In the genomic region with DNA sequence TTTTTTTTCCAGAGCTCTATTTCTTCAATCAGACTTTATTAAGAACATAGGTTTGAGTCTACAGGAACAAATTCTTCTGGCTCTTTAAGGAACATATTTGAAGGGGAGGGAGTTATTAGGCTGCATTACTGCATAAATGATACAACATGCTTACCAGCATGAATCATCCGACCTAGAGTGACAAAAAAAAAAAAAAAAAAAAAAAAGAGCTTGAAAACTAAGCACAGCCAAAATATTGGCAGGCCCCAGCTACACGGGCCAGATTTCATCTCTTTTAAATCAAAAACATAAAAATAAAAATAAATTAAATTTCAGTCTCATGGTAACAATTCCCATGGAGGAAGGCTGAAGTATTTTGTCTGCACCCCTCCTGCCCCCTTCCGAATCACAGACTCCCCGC, we compare ENCODE assay signal across 9 cellular contexts. TPM values are rescaled to one million over a fixed set of nuclear protein-coding genes. Genes with fewer than 3 reads are reported as not detected.
DNase-seq lines count a peak whose midpoint lies in the region; ATAC-seq and TF ChIP-seq lines count a peak whose summit lies in the region.
"Had no signal": no experiment of that assay in that cellular context is flagged by ENCODE, and none has a peak within 500 bp of the region (broad histone marks: within the 10 kb centered on the region; RNA-seq: fewer than 3 reads in every experiment).

No MANE protein-coding gene starts in this region.

- no peak overlapping the region for H3K27ac ChIP-seq in RWPE1
- no peak overlapping the region for H3K27ac ChIP-seq in osteoblast (ENCODE audit: low read depth, low read length)

- H3K27ac Mint-ChIP-seq in natural killer cell treated with Interleukin-12 subunit alpha and Interleukin-12 subunit beta and Interleukin-15 and Interleukin-18, amount 100 ng/mL, for 72 hours: no peak overlapping the region

- H3K4me1 Mint-ChIP-seq in natural killer cell treated with Interleukin-12 subunit alpha and Interleukin-12 subunit beta and Interleukin-15 and Interleukin-18, amount 100 ng/mL, for 72 hours (ENCODE audit: low read depth in 2 of 2): no peaks in the 10 kb centered on the region

- no peaks in the 10 kb centered on the region for H4K20me1 ChIP-seq in osteoblast (ENCODE audit: insufficient read depth, low read length)

- H3K4me3 ChIP-seq in BJ (ENCODE audit: low read depth, low read length) (peak overlapping the region; percentile 38), osteoblast (ENCODE audit: insufficient read depth, low read length) (no peak overlapping the region)

- H3K36me3 ChIP-seq in BJ (ENCODE audit: control insufficient read depth, insufficient read depth, low read length) (no peaks in the 10 kb centered on the region), osteoblast (ENCODE audit: insufficient read depth, low read length) (no peaks in the 10 kb centered on the region)

- no peaks in the 10 kb centered on the region for H3K9me3 ChIP-seq in osteoblast (ENCODE audit: low read depth, low read length)

- H3K27me3 Mint-ChIP-seq in natural killer cell treated with Interleukin-12 subunit alpha and Interleukin-12 subunit beta and Interleukin-15 and Interleukin-18, amount 100 ng/mL, for 72 hours: peaks cover 25 to 43% of the 10 kb centered on the region in 2 donors

- H3K4me3 Mint-ChIP-seq in natural killer cell treated with Interleukin-12 subunit alpha and Interleukin-12 subunit beta and Interleukin-15 and Interleukin-18, amount 100 ng/mL, for 72 hours: no peak overlapping the region

- peak overlapping the region; percentile 28 for H3K4me2 ChIP-seq in osteoblast (ENCODE audit: insufficient read depth, low read length)

- H3K4me1 ChIP-seq in osteoblast (ENCODE audit: insufficient read depth, low read length): no peaks in the 10 kb centered on the region

- no peak overlapping the region for H2AFZ ChIP-seq in osteoblast (ENCODE audit: low read length)

- no peaks in the 10 kb centered on the region; the same call in 1 of the 2 replicates for H3K27me3 ChIP-seq in BJ (ENCODE audit: control insufficient read depth, insufficient read depth, low read length)
- H3K27me3 ChIP-seq in osteoblast (ENCODE audit: insufficient read depth, low read length): peaks cover 17% of the 10 kb centered on the region

- H3K79me2 ChIP-seq in osteoblast (ENCODE audit: insufficient read depth, low read length): no peaks in the 10 kb centered on the region

- ATAC-seq in natural killer cell treated with Interleukin-12 subunit alpha and Interleukin-12 subunit beta and Interleukin-15 and Interleukin-18, amount 100 ng/mL, for 72 hours: no peak
- ATAC-seq in GM21526 (IDR thresholded peaks at IDR 0.05; ENCODE audit: low FRiP score, unreplicated experiment): no peak

- no peaks in the 10 kb centered on the region for H3K36me3 Mint-ChIP-seq in natural killer cell treated with Interleukin-12 subunit alpha and Interleukin-12 subunit beta and Interleukin-15 and Interleukin-18, amount 100 ng/mL, for 72 hours

- TF ChIP-seq CTCF in BJ (IDR thresholded peaks at IDR 0.05; ENCODE audit: insufficient read depth, low read depth, low read length) (no peak), RWPE1 (conservative IDR thresholded peaks at IDR 0.05; ENCODE audit: low read depth) (no peak), osteoblast (IDR thresholded peaks at IDR 0.05; ENCODE audit: extremely low read depth, low read depth, low read length) (no peak)

- H3K9me3 Mint-ChIP-seq in natural killer cell treated with Interleukin-12 subunit alpha and Interleukin-12 subunit beta and Interleukin-15 and Interleukin-18, amount 100 ng/mL, for 72 hours: no peaks in the 10 kb centered on the region

- POLR2A ChIA-PET in BJ (lab: Charles Lee) (interaction anchor here (0.5 to 0.6 kb wide), 2 partner anchors 87 to 415 kb away, joined by 3 to 10 read pairs; no protein-coding TSS in a partner anchor), RWPE1 (lab: Yijun Ruan, JAX; ENCODE audit: low non-redundant PET) (interaction anchor here (0.6 to 0.7 kb wide), 2 partner anchors 904 to 1181 kb away, joined by 3 to 4 read pairs; no protein-coding TSS in a partner anchor)

- DNase-seq in BJ (ENCODE audit: low read depth): peak; percentile 28
- DNase-seq in RWPE1 (ENCODE audit: low spot score): peak; percentile 62
- DNase-seq in fibroblast of gingiva (ENCODE audit: low read depth): peak; percentile 51
- DNase-seq in osteoblast (ENCODE audit: insufficient read length, low spot score, missing footprints): no peak
- no peak for DNase-seq in natural killer cell treated with Interleukin-12 subunit alpha and Interleukin-12 subunit beta and Interleukin-15 and Interleukin-18, amount 100 ng/mL, for 72 hours (ENCODE audit: low spot score)
- DNase-seq in C1 segment of cervical spinal cord (lab: John Stamatoyannopoulos, UW): no peak
- no peak for DNase-seq in NCI-H146 (lab: John Stamatoyannopoulos, UW)
- DNase-seq: SW 1271 had no signal

- CTCF ChIA-PET in BJ (lab: Yijun Ruan, JAX): no interaction called here
- CTCF ChIA-PET in RWPE1 (lab: Yijun Ruan, JAX): interaction anchor here (0.5 to 1.4 kb wide), 5 partner anchors 14 to 333 kb away, joined by 3 to 5 read pairs (median 3); no protein-coding TSS in a partner anchor

RNA-seq across cellular contexts. Expression of gene MSX2, which starts 26.3 kb away (rescaled TPM):
- polyA plus RNA-seq in BJ (2011; rRNA removed): 1.4 and 2.1 TPM in 2 replicates
- polyA minus RNA-seq in BJ (2011; rRNA and poly(A)+ RNA removed): 1.7 and 1.8 TPM in 2 replicates
- total RNA-seq in osteoblast: 1.5 and 2.2 TPM in 2 replicates
- total RNA-seq in natural killer cell treated with Interleukin-12 subunit alpha and Interleukin-12 subunit beta and Interleukin-15 and Interleukin-18, amount 100 ng/mL, for 72 hours: not detected

Comparison
In these comparisons a context has a peak if more than half of its experiments do, and no peak if none do; other contexts are left out.
1. DNase-seq: peak in BJ (single experiment), RWPE1 (single experiment) and fibroblast of gingiva (single experiment); none in osteoblast (single experiment), natural killer cell treated with Interleukin-12 subunit alpha and Interleukin-12 subunit beta and Interleukin-15 and Interleukin-18, amount 100 ng/mL, for 72 hours (single experiment), C1 segment of cervical spinal cord (0 of 14) and NCI-H146 (single experiment).